Comparison of ENCODE assay signal across 2 cellular contexts in the genomic region with DNA sequence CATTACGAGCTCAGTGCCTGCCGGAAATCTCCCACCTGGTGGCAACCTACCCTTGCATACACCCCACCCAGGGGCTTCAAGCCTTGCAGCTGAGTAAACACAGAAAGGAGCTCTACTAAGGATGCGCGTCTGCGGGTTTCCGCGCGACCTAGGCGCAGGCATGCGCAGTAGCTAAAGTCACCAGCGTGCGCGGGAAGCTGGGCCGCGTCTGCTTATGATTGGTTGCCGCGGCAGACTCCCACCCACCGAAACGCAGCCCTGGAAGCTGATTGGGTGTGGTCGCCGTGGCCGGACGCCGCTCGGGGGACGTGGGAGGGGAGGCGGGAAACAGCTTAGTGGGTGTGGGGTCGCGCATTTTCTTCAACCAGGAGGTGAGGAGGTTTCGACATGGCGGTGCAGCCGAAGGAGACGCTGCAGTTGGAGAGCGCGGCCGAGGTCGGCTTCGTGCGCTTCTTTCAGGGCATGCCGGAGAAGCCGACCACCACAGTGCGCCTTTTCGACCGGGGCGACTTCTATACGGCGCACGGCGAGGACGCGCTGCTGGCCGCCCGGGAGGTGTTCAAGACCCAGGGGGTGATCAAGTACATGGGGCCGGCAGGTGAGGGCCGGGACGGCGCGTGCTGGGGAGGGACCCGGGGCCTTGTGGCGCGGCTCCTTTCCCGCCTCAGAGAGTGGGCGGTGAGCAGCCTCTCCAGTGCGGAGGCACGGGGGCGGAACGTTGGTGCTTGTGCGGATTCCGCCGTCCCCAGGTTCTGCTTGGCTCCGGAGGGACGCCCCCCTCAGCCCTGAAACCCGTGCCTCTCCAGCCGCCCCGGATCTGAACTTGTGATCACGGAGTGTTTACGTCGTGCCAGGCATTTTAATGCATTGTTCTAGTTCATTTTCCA.
TF ChIP-seq lines count a peak whose summit lies in the region.

A gene (plus strand): TSS at position 352 of the 887 bp plus-strand sequence. CDS start 36 bp downstream, at position 388.

TF ChIP-seq in HCT116, 20 proteins besides CTCF, POLR2A, EP300 and RAD21 (continued from another document):
- TF ChIP-seq, protein P1, sequence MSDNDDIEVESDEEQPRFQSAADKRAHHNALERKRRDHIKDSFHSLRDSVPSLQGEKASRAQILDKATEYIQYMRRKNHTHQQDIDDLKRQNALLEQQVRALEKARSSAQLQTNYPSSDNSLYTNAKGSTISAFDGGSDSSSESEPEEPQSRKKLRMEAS (IDR thresholded peaks at IDR 0.05), result peak; percentile 87
- peak; percentile 92 for TF ChIP-seq SP1 (IDR thresholded peaks at IDR 0.05; ENCODE audit: low read depth)

TF ChIP-seq in neural cell, 6 proteins besides CTCF, POLR2A, EP300 and RAD21 (continued from another document):
- TF ChIP-seq, protein P2, sequence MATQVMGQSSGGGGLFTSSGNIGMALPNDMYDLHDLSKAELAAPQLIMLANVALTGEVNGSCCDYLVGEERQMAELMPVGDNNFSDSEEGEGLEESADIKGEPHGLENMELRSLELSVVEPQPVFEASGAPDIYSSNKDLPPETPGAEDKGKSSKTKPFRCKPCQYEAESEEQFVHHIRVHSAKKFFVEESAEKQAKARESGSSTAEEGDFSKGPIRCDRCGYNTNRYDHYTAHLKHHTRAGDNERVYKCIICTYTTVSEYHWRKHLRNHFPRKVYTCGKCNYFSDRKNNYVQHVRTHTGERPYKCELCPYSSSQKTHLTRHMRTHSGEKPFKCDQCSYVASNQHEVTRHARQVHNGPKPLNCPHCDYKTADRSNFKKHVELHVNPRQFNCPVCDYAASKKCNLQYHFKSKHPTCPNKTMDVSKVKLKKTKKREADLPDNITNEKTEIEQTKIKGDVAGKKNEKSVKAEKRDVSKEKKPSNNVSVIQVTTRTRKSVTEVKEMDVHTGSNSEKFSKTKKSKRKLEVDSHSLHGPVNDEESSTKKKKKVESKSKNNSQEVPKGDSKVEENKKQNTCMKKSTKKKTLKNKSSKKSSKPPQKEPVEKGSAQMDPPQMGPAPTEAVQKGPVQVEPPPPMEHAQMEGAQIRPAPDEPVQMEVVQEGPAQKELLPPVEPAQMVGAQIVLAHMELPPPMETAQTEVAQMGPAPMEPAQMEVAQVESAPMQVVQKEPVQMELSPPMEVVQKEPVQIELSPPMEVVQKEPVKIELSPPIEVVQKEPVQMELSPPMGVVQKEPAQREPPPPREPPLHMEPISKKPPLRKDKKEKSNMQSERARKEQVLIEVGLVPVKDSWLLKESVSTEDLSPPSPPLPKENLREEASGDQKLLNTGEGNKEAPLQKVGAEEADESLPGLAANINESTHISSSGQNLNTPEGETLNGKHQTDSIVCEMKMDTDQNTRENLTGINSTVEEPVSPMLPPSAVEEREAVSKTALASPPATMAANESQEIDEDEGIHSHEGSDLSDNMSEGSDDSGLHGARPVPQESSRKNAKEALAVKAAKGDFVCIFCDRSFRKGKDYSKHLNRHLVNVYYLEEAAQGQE (IDR thresholded peaks at IDR 0.05; ENCODE audit: borderline replicate concordance), result peak; percentile 38
- peak; percentile 90 for TF ChIP-seq POLR2AphosphoS5 (IDR thresholded peaks at IDR 0.05)
